16 cellular contexts compared by ENCODE assay signal in genomic region chr12:126761420-126761819, GRCh38.
"Had no signal": no experiment of that assay in that cellular context is flagged by ENCODE, and none has a peak within 500 bp of the region (broad histone marks: within the 10 kb centered on the region; RNA-seq: fewer than 3 reads in every experiment).

No MANE protein-coding gene starts in this region.

- H3K27ac Mint-ChIP-seq: brain had no signal

- H3K9me3 ChIP-seq: ovary had no signal

- H3K36me3 ChIP-seq: ovary, stomach, vagina had no signal

- H3K4me1 Mint-ChIP-seq: brain had no signal

- H3K36me3 Mint-ChIP-seq: brain had no signal

- H3K27me3 ChIP-seq: ovary, stomach, vagina had no signal

- H3K4me3 ChIP-seq: ovary, psoas muscle, stomach, vagina had no signal

- ATAC-seq: naive thymus-derived CD8-positive, alpha-beta T cell; psoas muscle; right cardiac atrium had no signal

- DNase-seq: activated CD4-positive, alpha-beta T cell treated with anti-CD3 and anti-CD28 coated beads for 48 hours; activated gamma-delta T cell treated with Interleukin-2 at 50 U/mL for 16 hours; anterior cingulate cortex; caudate nucleus; mesenchymal stem cell; naive thymus-derived CD8-positive, alpha-beta T cell; ovary; psoas muscle; right cardiac atrium; stimulated activated CD4-positive, alpha-beta T cell treated with anti-CD3 and anti-CD28 coated beads, Interleukin-2, amount 100 ng/mL, for 24 hours; stomach; SW 1271; trophoblast cell had no signal

- H3K4me1 ChIP-seq: psoas muscle, stomach, vagina had no signal

- H3K27ac ChIP-seq: ovary, psoas muscle, stomach, vagina, VCaP had no signal

- H3K4me3 Mint-ChIP-seq: brain; naive thymus-derived CD8-positive, alpha-beta T cell had no signal
